27 cellular contexts compared by ENCODE assay signal in genomic region chr2:227493524-227493923, GRCh38.
"Had no signal": no experiment of that assay in that cellular context is flagged by ENCODE, and none has a peak within 500 bp of the region (broad histone marks: within the 10 kb centered on the region; RNA-seq: fewer than 3 reads in every experiment).

No MANE protein-coding gene starts in this region.

- H3K4me1 ChIP-seq: suprapubic skin had no signal

- H3K9me3 Mint-ChIP-seq: activated CD4-positive, alpha-beta T cell treated with anti-CD3 and anti-CD28 coated beads, Interleukin-2, amount 10 ng/mL, durations not matched to agents 7 days and 5 days; activated CD8-positive, alpha-beta T cell treated with anti-CD3 and anti-CD28 coated beads for 36 hours; natural killer cell treated with Interleukin-12 subunit alpha and Interleukin-12 subunit beta and Interleukin-15 and Interleukin-18, amount 100 ng/mL, for 72 hours; stimulated activated effector memory CD8-positive, alpha-beta T cell treated with anti-CD3 and anti-CD28 coated beads, Interleukin-12 subunit alpha, Interleukin-12 subunit beta, amount 100 ng/mL, for 72 hours had no signal

- H3K36me3 Mint-ChIP-seq: natural killer cell treated with Interleukin-12 subunit alpha and Interleukin-12 subunit beta and Interleukin-15 and Interleukin-18, amount 100 ng/mL, for 72 hours had no signal

- DNase-seq: activated CD4-positive, alpha-beta T cell treated with anti-CD3 and anti-CD28 coated beads, Interleukin-2, amount 10 ng/mL, durations not matched to agents 7 days and 5 days; activated CD4-positive, CD25-positive, alpha-beta regulatory T cell treated with anti-CD3 and anti-CD28 coated beads, Interleukin-2, amount 50 U/mL, for 72 hours; activated CD8-positive, alpha-beta memory T cell treated with anti-CD3 and anti-CD28 coated beads, Interleukin-2, amount 10 ng/mL, durations not matched to agents 7 days and 5 days; activated CD8-positive, alpha-beta T cell treated with anti-CD3 and anti-CD28 coated beads for 36 hours; activated gamma-delta T cell; activated naive CD4-positive, alpha-beta T cell treated with anti-CD3 and anti-CD28 coated beads, Interleukin-2, amount 50 U/mL, for 16 hours; activated T-cell treated with anti-CD3 and anti-CD28 coated beads for 4 hours; anterior cingulate cortex; body of pancreas; erythroblast; foreskin fibroblast; kidney glomerular epithelial cell; left ventricle myocardium inferior; nucleus accumbens; small intestine; stimulated activated CD4-positive, alpha-beta T cell treated with anti-CD3 and anti-CD28 coated beads, Interleukin-2, amount 100 ng/mL, for 24 hours; stomach had no signal

- H3K36me3 ChIP-seq: cardiac muscle cell, left ventricle myocardium inferior had no signal

- H3K27me3 ChIP-seq: body of pancreas, cardiac muscle cell, stomach, suprapubic skin, tibial nerve had no signal

- ATAC-seq: activated CD8-positive, alpha-beta memory T cell treated with anti-CD3 and anti-CD28 coated beads, Interleukin-2, amount 10 ng/mL, durations not matched to agents 7 days and 5 days; body of pancreas; natural killer cell treated with Interleukin-12 subunit alpha and Interleukin-12 subunit beta and Interleukin-15 and Interleukin-18, amount 100 ng/mL, for 72 hours; sciatic nerve; stimulated activated effector memory CD8-positive, alpha-beta T cell treated with anti-CD3 and anti-CD28 coated beads, Interleukin-12 subunit alpha, Interleukin-12 subunit beta, amount 100 ng/mL, for 72 hours had no signal

- H3K27ac Mint-ChIP-seq: activated CD4-positive, alpha-beta T cell treated with anti-CD3 and anti-CD28 coated beads, Interleukin-2, amount 10 ng/mL, durations not matched to agents 7 days and 5 days; activated CD8-positive, alpha-beta memory T cell treated with anti-CD3 and anti-CD28 coated beads, Interleukin-2, amount 10 ng/mL, durations not matched to agents 7 days and 5 days; activated CD8-positive, alpha-beta T cell treated with anti-CD3 and anti-CD28 coated beads for 36 hours; natural killer cell treated with Interleukin-12 subunit alpha and Interleukin-12 subunit beta and Interleukin-15 and Interleukin-18, amount 100 ng/mL, for 72 hours; stimulated activated effector memory CD8-positive, alpha-beta T cell treated with anti-CD3 and anti-CD28 coated beads, Interleukin-12 subunit alpha, Interleukin-12 subunit beta, amount 100 ng/mL, for 72 hours; T-helper 2 cell treated with Interferon-gamma antibody and Interleukin-4, amounts not matched to agents 5 μg/mL and 100 μg/mL, for 36 hours had no signal

- H3K27me3 Mint-ChIP-seq: activated CD4-positive, alpha-beta T cell treated with anti-CD3 and anti-CD28 coated beads, Interleukin-2, amount 10 ng/mL, durations not matched to agents 7 days and 5 days; activated CD8-positive, alpha-beta memory T cell treated with anti-CD3 and anti-CD28 coated beads, Interleukin-2, amount 10 ng/mL, durations not matched to agents 7 days and 5 days; activated CD8-positive, alpha-beta T cell treated with anti-CD3 and anti-CD28 coated beads for 36 hours; natural killer cell treated with Interleukin-12 subunit alpha and Interleukin-12 subunit beta and Interleukin-15 and Interleukin-18, amount 100 ng/mL, for 72 hours had no signal

- FAIRE-seq: endometrium, small intestine, urothelium cell line had no signal

- H3K4me3 ChIP-seq: body of pancreas, cardiac muscle cell, left ventricle myocardium inferior, stomach, suprapubic skin, tibial nerve had no signal

- H3K9me3 ChIP-seq: body of pancreas, left ventricle myocardium inferior, stomach, suprapubic skin, tibial nerve had no signal

- H3K27ac ChIP-seq: body of pancreas, cardiac muscle cell, left ventricle myocardium inferior, stomach, suprapubic skin, tibial nerve, VCaP had no signal

- H3K4me3 Mint-ChIP-seq: activated CD4-positive, alpha-beta T cell treated with anti-CD3 and anti-CD28 coated beads, Interleukin-2, amount 10 ng/mL, durations not matched to agents 7 days and 5 days; activated CD8-positive, alpha-beta memory T cell treated with anti-CD3 and anti-CD28 coated beads, Interleukin-2, amount 10 ng/mL, durations not matched to agents 7 days and 5 days; activated CD8-positive, alpha-beta T cell treated with anti-CD3 and anti-CD28 coated beads for 36 hours; natural killer cell treated with Interleukin-12 subunit alpha and Interleukin-12 subunit beta and Interleukin-15 and Interleukin-18, amount 100 ng/mL, for 72 hours; stimulated activated effector memory CD8-positive, alpha-beta T cell treated with anti-CD3 and anti-CD28 coated beads, Interleukin-12 subunit alpha, Interleukin-12 subunit beta, amount 100 ng/mL, for 72 hours; T-helper 2 cell treated with Interferon-gamma antibody and Interleukin-4, amounts not matched to agents 5 μg/mL and 100 μg/mL, for 36 hours had no signal
